In the genomic region with DNA sequence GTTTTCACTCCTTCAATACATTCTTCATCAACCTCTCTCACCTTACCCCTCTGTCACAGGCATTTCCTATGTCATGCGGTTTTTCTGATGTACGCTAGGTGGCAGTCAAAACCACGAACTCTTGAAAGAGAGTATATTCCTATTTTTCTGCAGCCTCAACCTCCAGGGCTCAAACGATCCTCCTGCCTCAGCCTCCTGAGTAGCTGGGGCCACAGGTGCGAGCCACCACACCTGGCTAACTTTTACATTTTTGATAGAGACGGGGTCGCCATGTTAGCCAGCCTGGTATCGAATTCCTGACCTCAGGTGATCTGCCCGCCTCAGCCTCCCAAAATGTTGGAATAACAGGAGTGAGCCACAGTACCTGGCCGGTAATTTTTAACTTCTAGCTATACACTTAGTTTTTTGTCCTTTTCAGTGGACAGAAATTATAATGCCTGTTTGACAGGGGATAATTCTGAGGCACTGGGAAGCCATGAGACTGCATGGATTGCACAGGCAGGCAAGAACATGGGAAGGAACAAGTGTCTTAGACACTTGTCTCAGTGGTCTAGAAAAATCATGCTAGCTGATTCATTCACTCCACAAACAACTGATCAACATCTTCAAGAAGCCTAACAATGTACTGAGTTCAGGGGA, we compare ENCODE assay signal across 8 cellular contexts. TPM values are rescaled to one million over a fixed set of nuclear protein-coding genes. Genes with fewer than 3 reads are reported as not detected.
DNase-seq lines count a peak whose midpoint lies in the region; ATAC-seq, FAIRE-seq and TF ChIP-seq lines count a peak whose summit lies in the region.

No MANE protein-coding gene starts in this region.

- peaks cover 1% of the 10 kb centered on the region for H3K27me3 Mint-ChIP-seq in activated B cell treated with CpG ODN at 0.5 μM for 24 hours
- peaks cover 0 to 4% of the 10 kb centered on the region in 2 donors for H3K27me3 Mint-ChIP-seq in natural killer cell treated with Interleukin-12 subunit alpha and Interleukin-12 subunit beta and Interleukin-15 and Interleukin-18, amount 100 ng/mL, for 72 hours

- TF ChIP-seq CTCF in GM12873 (IDR thresholded peaks at IDR 0.05; ENCODE audit: insufficient read depth, low read depth, low read length, missing control alignments) (peak; percentile 72), activated B cell treated with CpG ODN at 0.5 μM for 24 hours (IDR thresholded peaks at IDR 0.05) (peak; percentile 20)

- POLR2A ChIA-PET in activated B cell treated with CpG ODN at 0.5 μM for 24 hours (lab: Charles Lee), result interaction anchor here (0.8 to 4.3 kb wide), 5 partner anchors 22 to 122 kb away, joined by 3 to 34 read pairs (median 4); a partner anchor contains a TSS

- ATAC-seq in activated B cell treated with CpG ODN at 0.5 μM for 24 hours (ENCODE audit: low read depth) (peak; percentile 56), GM21737 (IDR thresholded peaks at IDR 0.05; ENCODE audit: unreplicated experiment) (no peak)
- ATAC-seq in natural killer cell treated with Interleukin-12 subunit alpha and Interleukin-12 subunit beta and Interleukin-15 and Interleukin-18, amount 100 ng/mL, for 72 hours, result peak; percentile 52 to 60

- FAIRE-seq in A204.1 (lab: Jason Lieb, UNC), result peak; percentile 81

- intact Hi-C loops in activated B cell treated with CpG ODN at 0.5 μM for 24 hours (cut with micrococcal nuclease), result loop anchor here (1.0 to 5.0 kb wide), 2 partner anchors 8 to 533 kb away; partner anchors contain the start of gene ABT1

- CTCF ChIA-PET in activated B cell treated with CpG ODN at 0.5 μM for 24 hours (lab: Charles Lee), result interaction anchor here (1.1 to 16.7 kb wide), 3 partner anchors 18 to 39 kb away, joined by 3 to 349 read pairs (median 9); partner anchors contain the start of gene HFE

- no peaks in the 10 kb centered on the region for H3K9me3 Mint-ChIP-seq in activated B cell treated with CpG ODN at 0.5 μM for 24 hours
- H3K9me3 Mint-ChIP-seq in natural killer cell treated with Interleukin-12 subunit alpha and Interleukin-12 subunit beta and Interleukin-15 and Interleukin-18, amount 100 ng/mL, for 72 hours, result no peaks in the 10 kb centered on the region

- H3K4me1 Mint-ChIP-seq in activated B cell treated with CpG ODN at 0.5 μM for 24 hours, result peaks cover 8% of the 10 kb centered on the region
- H3K4me1 Mint-ChIP-seq in natural killer cell treated with Interleukin-12 subunit alpha and Interleukin-12 subunit beta and Interleukin-15 and Interleukin-18, amount 100 ng/mL, for 72 hours (ENCODE audit: low read depth in 2 of 2), result peaks cover 10% of the 10 kb centered on the region in 2 donors

- peak overlapping the region; percentile 41 for H3K27ac Mint-ChIP-seq in activated B cell treated with CpG ODN at 0.5 μM for 24 hours
- no peak overlapping the region for H3K27ac Mint-ChIP-seq in natural killer cell treated with Interleukin-12 subunit alpha and Interleukin-12 subunit beta and Interleukin-15 and Interleukin-18, amount 100 ng/mL, for 72 hours

- no peak overlapping the region for H3K4me3 Mint-ChIP-seq in activated B cell treated with CpG ODN at 0.5 μM for 24 hours
- H3K4me3 Mint-ChIP-seq in natural killer cell treated with Interleukin-12 subunit alpha and Interleukin-12 subunit beta and Interleukin-15 and Interleukin-18, amount 100 ng/mL, for 72 hours, result no peak overlapping the region

- peak; percentile 21 for DNase-seq in NCI-H2171 (lab: John Stamatoyannopoulos, UW)
- DNase-seq in activated B cell treated with CpG ODN at 0.5 μM for 24 hours, result no peak
- DNase-seq in erythroblast (lab: John Stamatoyannopoulos, UW), result peak; percentile 77 to 83
- peak; percentile 67 for DNase-seq in natural killer cell treated with Interleukin-12 subunit alpha and Interleukin-12 subunit beta and Interleukin-15 and Interleukin-18, amount 100 ng/mL, for 72 hours (ENCODE audit: low spot score)
- no peak for DNase-seq in 8988T

- TF ChIP-seq POLR2A in erythroblast (IDR thresholded peaks at IDR 0.05; ENCODE audit: low read length), result no peak

- H3K36me3 Mint-ChIP-seq in activated B cell treated with CpG ODN at 0.5 μM for 24 hours (ENCODE audit: low read depth), result no peaks in the 10 kb centered on the region
- no peaks in the 10 kb centered on the region for H3K36me3 Mint-ChIP-seq in natural killer cell treated with Interleukin-12 subunit alpha and Interleukin-12 subunit beta and Interleukin-15 and Interleukin-18, amount 100 ng/mL, for 72 hours

RNA-seq across cellular contexts. Expression of gene HFE, which starts 22.5 kb away (rescaled TPM):
- total RNA-seq in activated B cell treated with CpG ODN at 0.5 μM for 24 hours, result 0.98 and 1.1 TPM in 2 replicates
- 1 to 10 TPM in 1 of 2 donors, under 1 TPM in 1; 0.62 to 1.5 TPM for total RNA-seq in natural killer cell treated with Interleukin-12 subunit alpha and Interleukin-12 subunit beta and Interleukin-15 and Interleukin-18, amount 100 ng/mL, for 72 hours

Comparison
In these comparisons a context has a peak if more than half of its experiments do, and no peak if none do; other contexts are left out.
1. DNase-seq: peak in NCI-H2171 (single experiment), erythroblast (2 of 2) and natural killer cell treated with Interleukin-12 subunit alpha and Interleukin-12 subunit beta and Interleukin-15 and Interleukin-18, amount 100 ng/mL, for 72 hours (single experiment); none in activated B cell treated with CpG ODN at 0.5 μM for 24 hours (single experiment) and 8988T (single experiment).